In genomic region chr11:14422052-14422813, GRCh38 we compare ENCODE assay signal across 9 cellular contexts.
DNase-seq lines count a peak whose midpoint lies in the region; TF ChIP-seq lines count a peak whose summit lies in the region.
"Had no signal": no experiment of that assay in that cellular context is flagged by ENCODE, and none has a peak within 500 bp of the region (broad histone marks: within the 10 kb centered on the region; RNA-seq: fewer than 3 reads in every experiment).

No MANE protein-coding gene starts in this region.

- no peaks in the 10 kb centered on the region for H3K36me3 Mint-ChIP-seq in T-helper 2 cell treated with Interferon-gamma antibody and Interleukin-4, amounts not matched to agents 5 μg/mL and 100 μg/mL, for 36 hours (ENCODE audit: low read depth)
- peaks cover 2% of the 10 kb centered on the region for H3K36me3 Mint-ChIP-seq in activated naive CD4-positive, alpha-beta T cell treated with anti-CD3 and anti-CD28 coated beads, Interleukin-2, amount 10 ng/mL, durations not matched to agents 7 days and 5 days
- H3K36me3 Mint-ChIP-seq in CD14-positive monocyte = no peaks in the 10 kb centered on the region

- H3K36me3 ChIP-seq in SJSA1 = no peaks in the 10 kb centered on the region

- no peak overlapping the region for H3K4me3 Mint-ChIP-seq in T-helper 2 cell treated with Interferon-gamma antibody and Interleukin-4, amounts not matched to agents 5 μg/mL and 100 μg/mL, for 36 hours
- no peak overlapping the region for H3K4me3 Mint-ChIP-seq in activated naive CD4-positive, alpha-beta T cell treated with anti-CD3 and anti-CD28 coated beads, Interleukin-2, amount 10 ng/mL, durations not matched to agents 7 days and 5 days
- H3K4me3 Mint-ChIP-seq in CD14-positive monocyte = no peak overlapping the region

- DNase-seq in NCI-H82 (lab: John Stamatoyannopoulos, UW) (peak; percentile 74), NCI-H82 treated with DMSO at 0.1 percent for 48 hours (lab: John Stamatoyannopoulos, UW; ENCODE audit: unreplicated experiment) (no peak), SJSA1 (ENCODE audit: low read depth in 1 of 2, low spot score in 2 of 2) (peak; percentile 99 to 100), fibroblast of mammary gland (ENCODE audit: low read depth) (peak; percentile 99), mucosa of gallbladder (ENCODE audit: low spot score) (peak; percentile 80), CD14-positive monocyte (ENCODE audit: low spot score) (no peak)
- no peak for DNase-seq in T-helper 2 cell treated with Interferon-gamma antibody and Interleukin-4, amounts not matched to agents 5 μg/mL and 100 μg/mL, for 36 hours (ENCODE audit: low spot score)
- DNase-seq in activated naive CD4-positive, alpha-beta T cell treated with anti-CD3 and anti-CD28 coated beads, Interleukin-2, amount 10 ng/mL, durations not matched to agents 7 days and 5 days = no peak

- H3K9me3 Mint-ChIP-seq in T-helper 2 cell treated with Interferon-gamma antibody and Interleukin-4, amounts not matched to agents 5 μg/mL and 100 μg/mL, for 36 hours = no peaks in the 10 kb centered on the region
- no peaks in the 10 kb centered on the region for H3K9me3 Mint-ChIP-seq in activated naive CD4-positive, alpha-beta T cell treated with anti-CD3 and anti-CD28 coated beads, Interleukin-2, amount 10 ng/mL, durations not matched to agents 7 days and 5 days
- H3K9me3 Mint-ChIP-seq in CD14-positive monocyte = no peaks in the 10 kb centered on the region

- TF ChIP-seq CTCF in fibroblast of mammary gland (conservative IDR thresholded peaks at IDR 0.05; ENCODE audit: control insufficient read depth, insufficient read depth, low read depth, low read length) (no peak), CD14-positive monocyte (IDR thresholded peaks at IDR 0.05) (no peak)

- H3K4me3 ChIP-seq in SJSA1 (no peak overlapping the region), fibroblast of mammary gland (ENCODE audit: control insufficient read depth, low read depth, low read length) (no peak overlapping the region)

- peaks cover 9% of the 10 kb centered on the region for H3K4me1 Mint-ChIP-seq in T-helper 2 cell treated with Interferon-gamma antibody and Interleukin-4, amounts not matched to agents 5 μg/mL and 100 μg/mL, for 36 hours (ENCODE audit: low read depth)
- H3K4me1 Mint-ChIP-seq in activated naive CD4-positive, alpha-beta T cell treated with anti-CD3 and anti-CD28 coated beads, Interleukin-2, amount 10 ng/mL, durations not matched to agents 7 days and 5 days = peaks cover 12% of the 10 kb centered on the region
- no peaks in the 10 kb centered on the region for H3K4me1 Mint-ChIP-seq in CD14-positive monocyte

- no peaks in the 10 kb centered on the region for H3K9me3 ChIP-seq in SJSA1 (replicated peaks)

- peak overlapping the region; percentile 88 for H3K27ac ChIP-seq in SJSA1
- H3K27ac ChIP-seq: C4-2B had no signal

- peaks cover 49% of the 10 kb centered on the region for H3K4me1 ChIP-seq in SJSA1 (replicated peaks)

- no peak overlapping the region for H3K27ac Mint-ChIP-seq in T-helper 2 cell treated with Interferon-gamma antibody and Interleukin-4, amounts not matched to agents 5 μg/mL and 100 μg/mL, for 36 hours
- H3K27ac Mint-ChIP-seq in activated naive CD4-positive, alpha-beta T cell treated with anti-CD3 and anti-CD28 coated beads, Interleukin-2, amount 10 ng/mL, durations not matched to agents 7 days and 5 days = no peak overlapping the region
- no peak overlapping the region for H3K27ac Mint-ChIP-seq in CD14-positive monocyte

- H3K27me3 Mint-ChIP-seq in T-helper 2 cell treated with Interferon-gamma antibody and Interleukin-4, amounts not matched to agents 5 μg/mL and 100 μg/mL, for 36 hours (ENCODE audit: low read depth) = no peaks in the 10 kb centered on the region
- H3K27me3 Mint-ChIP-seq in activated naive CD4-positive, alpha-beta T cell treated with anti-CD3 and anti-CD28 coated beads, Interleukin-2, amount 10 ng/mL, durations not matched to agents 7 days and 5 days = no peaks in the 10 kb centered on the region
- H3K27me3 Mint-ChIP-seq in CD14-positive monocyte (ENCODE audit: low read depth in 3 of 3) = no peaks in the 10 kb centered on the region

- no peaks in the 10 kb centered on the region for H3K27me3 ChIP-seq in SJSA1 (replicated peaks)

- intact Hi-C loops in CD14-positive monocyte (cut with micrococcal nuclease) = no loop called here

- CTCF ChIA-PET in activated naive CD4-positive, alpha-beta T cell treated with anti-CD3 and anti-CD28 coated beads, Interleukin-2, amount 10 ng/mL, durations not matched to agents 7 days and 5 days (lab: Charles Lee) = interaction anchor here (1.2 to 1.5 kb wide), 3 partner anchors 114 to 485 kb away, joined by 3 to 4 read pairs (median 3); no protein-coding TSS in a partner anchor

Comparison
In these comparisons a context has a peak if more than half of its experiments do, and no peak if none do; other contexts are left out.
1. DNase-seq: peak in NCI-H82 (single experiment), SJSA1 (2 of 2), fibroblast of mammary gland (single experiment) and mucosa of gallbladder (single experiment); none in NCI-H82 treated with DMSO at 0.1 percent for 48 hours (single experiment), T-helper 2 cell treated with Interferon-gamma antibody and Interleukin-4, amounts not matched to agents 5 μg/mL and 100 μg/mL, for 36 hours (single experiment), activated naive CD4-positive, alpha-beta T cell treated with anti-CD3 and anti-CD28 coated beads, Interleukin-2, amount 10 ng/mL, durations not matched to agents 7 days and 5 days (single experiment) and CD14-positive monocyte (single experiment).